In genomic region chr11:2303627-2304155, GRCh38 we compare ENCODE assay signal across 13 cellular contexts. TPM values are rescaled to one million over a fixed set of nuclear protein-coding genes. Genes with fewer than 3 reads are reported as not detected.
DNase-seq lines count a peak whose midpoint lies in the region; ATAC-seq and TF ChIP-seq lines count a peak whose summit lies in the region.
"Had no signal": no experiment of that assay in that cellular context is flagged by ENCODE, and none has a peak within 500 bp of the region (broad histone marks: within the 10 kb centered on the region; RNA-seq: fewer than 3 reads in every experiment).

No MANE protein-coding gene starts in this region.

- no peaks in the 10 kb centered on the region for H3K9me3 ChIP-seq in right cardiac atrium (ENCODE audit: control insufficient read depth, low read length)

- H3K27ac ChIP-seq in right cardiac atrium (ENCODE audit: low read length): peak overlapping the region; percentile 3

- peaks cover 71% of the 10 kb centered on the region for H3K4me1 Mint-ChIP-seq in activated CD8-positive, alpha-beta T cell treated with anti-CD3 and anti-CD28 coated beads for 36 hours (ENCODE audit: low read depth)
- H3K4me1 Mint-ChIP-seq in osteocyte (ENCODE audit: unreplicated experiment): peaks cover 31% of the 10 kb centered on the region

- H3K36me3 ChIP-seq in H7 (replicated peaks; ENCODE audit: control insufficient read depth, insufficient read depth, low read length): no peaks in the 10 kb centered on the region

- no peak for TF ChIP-seq CTCF in activated CD8-positive, alpha-beta T cell treated with anti-CD3 and anti-CD28 coated beads for 36 hours (IDR thresholded peaks at IDR 0.05)
- TF ChIP-seq CTCF in osteocyte (IDR thresholded peaks at IDR 0.05): no peak

- H3K4me3 Mint-ChIP-seq in activated CD8-positive, alpha-beta T cell treated with anti-CD3 and anti-CD28 coated beads for 36 hours: peak overlapping the region; percentile 78
- H3K4me3 Mint-ChIP-seq in osteocyte (ENCODE audit: unreplicated experiment): no peak overlapping the region

- peak; percentile 35 for DNase-seq in H7
- DNase-seq in activated CD8-positive, alpha-beta T cell treated with anti-CD3 and anti-CD28 coated beads for 36 hours: no peak
- DNase-seq in right cardiac atrium: peak; percentile 55 to 87 (median 86)
- peak; percentile 76 for DNase-seq in osteocyte (ENCODE audit: extremely low spot score, unreplicated experiment)
- no peak for DNase-seq in H4 (ENCODE audit: low spot score)
- DNase-seq in hepatic stellate cell (ENCODE audit: low spot score): no peak
- DNase-seq: DMS79 treated with DMSO at 0.1 percent for 48 hours; stimulated activated naive CD4-positive, alpha-beta T cell treated with Interleukin-2 at 50 U/mL for 16 hours had no signal

- 34% methylated on average over 9 of the region's 9 CpGs for WGBS in right cardiac atrium

- H3K27me3 Mint-ChIP-seq in activated CD8-positive, alpha-beta T cell treated with anti-CD3 and anti-CD28 coated beads for 36 hours: no peaks in the 10 kb centered on the region
- no peaks in the 10 kb centered on the region for H3K27me3 Mint-ChIP-seq in osteocyte (ENCODE audit: unreplicated experiment)

- intact Hi-C loops in activated CD8-positive, alpha-beta T cell treated with anti-CD3 and anti-CD28 coated beads for 36 hours (cut with micrococcal nuclease): loop anchor here (10.0 kb wide), 1 partner anchor 591 kb away; no protein-coding TSS in a partner anchor
- intact Hi-C loops in right cardiac atrium (cut with DNase I): loop anchor here (2.0 to 10.0 kb wide), 6 partner anchors 75 to 591 kb away; no protein-coding TSS in a partner anchor

- ATAC-seq in activated CD8-positive, alpha-beta T cell treated with anti-CD3 and anti-CD28 coated beads for 36 hours: no peak
- ATAC-seq in right cardiac atrium (peak; percentile 48 to 62), HG02840 (IDR thresholded peaks at IDR 0.05; ENCODE audit: low FRiP score, unreplicated experiment) (no peak), HG03457 (IDR thresholded peaks at IDR 0.05; ENCODE audit: unreplicated experiment) (no peak)

- H3K36me3 Mint-ChIP-seq in activated CD8-positive, alpha-beta T cell treated with anti-CD3 and anti-CD28 coated beads for 36 hours (ENCODE audit: low read depth): no peaks in the 10 kb centered on the region
- no peaks in the 10 kb centered on the region for H3K36me3 Mint-ChIP-seq in osteocyte (ENCODE audit: unreplicated experiment)

- H3K4me1 ChIP-seq in right cardiac atrium (ENCODE audit: control insufficient read depth, insufficient read depth, low read length): peaks cover 11% of the 10 kb centered on the region

- POLR2A ChIA-PET in activated CD8-positive, alpha-beta T cell treated with anti-CD3 and anti-CD28 coated beads for 36 hours (lab: Charles Lee): interaction anchor here (0.6 to 2.0 kb wide), 4 partner anchors 75 to 597 kb away, joined by 3 to 9 read pairs (median 8); no protein-coding TSS in a partner anchor

- H3K4me3 ChIP-seq in H7 (ENCODE audit: insufficient read depth, low read depth, low read length) (no peak overlapping the region), right cardiac atrium (ENCODE audit: low read length) (no peak overlapping the region)

- H3K9me3 Mint-ChIP-seq in activated CD8-positive, alpha-beta T cell treated with anti-CD3 and anti-CD28 coated beads for 36 hours: no peaks in the 10 kb centered on the region
- no peaks in the 10 kb centered on the region for H3K9me3 Mint-ChIP-seq in osteocyte (ENCODE audit: unreplicated experiment)

- CTCF ChIA-PET in activated CD8-positive, alpha-beta T cell treated with anti-CD3 and anti-CD28 coated beads for 36 hours (lab: Charles Lee): interaction anchor here (1.2 to 13.9 kb wide), 12 partner anchors 9 to 229 kb away, joined by 3 to 381 read pairs (median 18); partner anchors contain the start of genes CD81 and TSSC4

- H3K27ac Mint-ChIP-seq in activated CD8-positive, alpha-beta T cell treated with anti-CD3 and anti-CD28 coated beads for 36 hours: peak overlapping the region; percentile 88
- peak overlapping the region; percentile 4 for H3K27ac Mint-ChIP-seq in osteocyte (ENCODE audit: unreplicated experiment)

- H3K27me3 ChIP-seq in H7 (ENCODE audit: control insufficient read depth, insufficient read depth, low read length): no peaks in the 10 kb centered on the region
- H3K27me3 ChIP-seq in right cardiac atrium (ENCODE audit: control insufficient read depth, insufficient read depth): no peaks in the 10 kb centered on the region

RNA-seq across cellular contexts. Expression of gene TSPAN32, which starts 1.9 kb away (rescaled TPM):
- total RNA-seq in H7 (2014; rRNA removed; shearing (Covaris generic)): not detected in 2 replicates
- 1 to 10 TPM; 3.1 to 4.9 TPM for total RNA-seq in activated CD8-positive, alpha-beta T cell treated with anti-CD3 and anti-CD28 coated beads for 36 hours
- total RNA-seq in right cardiac atrium (10 to 100 TPM; 11.4 to 24.0 (median 14.3) TPM), osteocyte (0.76 and 1.2 TPM in 2 replicates)
- polyA plus RNA-seq in right cardiac atrium: 11.5 TPM
- 0.81 and 4.0 TPM in 2 replicates for total RNA-seq in H4 (2014; rRNA removed; shearing (Covaris generic))
- total RNA-seq: epithelial cell of proximal tubule had no signal

RNA-seq across cellular contexts. Expression of gene C11orf21, which starts 2.0 kb away (rescaled TPM):
- not detected in 2 replicates for total RNA-seq in H7 (2014; rRNA removed; shearing (Covaris generic))
- total RNA-seq in activated CD8-positive, alpha-beta T cell treated with anti-CD3 and anti-CD28 coated beads for 36 hours: 1 to 10 TPM; 2.1 to 2.2 TPM
- total RNA-seq in right cardiac atrium (10 to 100 TPM in 3 of 4 donors, 1 to 10 TPM in 1; 3.9 to 24.2 (median 15.3) TPM), osteocyte (0.16 TPM in 1 of 2 replicates, not detected in the other)
- 13.4 TPM for polyA plus RNA-seq in right cardiac atrium
- total RNA-seq in H4 (2014; rRNA removed; shearing (Covaris generic)): 0.10 and 1.5 TPM in 2 replicates
- total RNA-seq: epithelial cell of proximal tubule, kidney epithelial cell had no signal

RNA-seq across cellular contexts. Expression of gene ASCL2, which starts 33.3 kb away (rescaled TPM):
- total RNA-seq in H7 (2014; rRNA removed; shearing (Covaris generic)): 0.44 and 0.55 TPM in 2 replicates
- total RNA-seq in activated CD8-positive, alpha-beta T cell treated with anti-CD3 and anti-CD28 coated beads for 36 hours: 1 to 10 TPM; 2.7 to 3.4 TPM
- total RNA-seq in right cardiac atrium (under 1 TPM in 3 of 4 donors, not detected in 1; 0.23 to 0.51 (median 0.35) TPM), osteocyte (not detected in 2 replicates)
- 0.20 TPM for polyA plus RNA-seq in right cardiac atrium
- not detected in 2 replicates for total RNA-seq in H4 (2014; rRNA removed; shearing (Covaris generic))
- total RNA-seq: kidney epithelial cell, skeletal muscle tissue had no signal

Comparison
In these comparisons a context has a peak if more than half of its experiments do, and no peak if none do; other contexts are left out.
1. DNase-seq: peak in H7 (single experiment), right cardiac atrium (3 of 3) and osteocyte (single experiment); none in activated CD8-positive, alpha-beta T cell treated with anti-CD3 and anti-CD28 coated beads for 36 hours (single experiment), H4 (single experiment) and hepatic stellate cell (single experiment).
2. ATAC-seq: peak in right cardiac atrium (2 of 2); none in activated CD8-positive, alpha-beta T cell treated with anti-CD3 and anti-CD28 coated beads for 36 hours (single experiment), HG02840 (single experiment) and HG03457 (single experiment).